In genomic region chr10:45380903-45381610, GRCh38 we compare ENCODE assay signal across 19 cellular contexts. TPM values are rescaled to one million over a fixed set of nuclear protein-coding genes. Genes with fewer than 3 reads are reported as not detected.
A peak's percentile ranks its signal among the peaks of the same experiment; 100 is the strongest.
DNase-seq lines count a peak whose midpoint lies in the region; ATAC-seq and TF ChIP-seq lines count a peak whose summit lies in the region.
"Had no signal": no experiment of that assay in that cellular context is flagged by ENCODE, and none has a peak within 500 bp of the region (broad histone marks: within the 10 kb centered on the region; RNA-seq: fewer than 3 reads in every experiment).

No MANE protein-coding gene starts in this region.

- no peaks in the 10 kb centered on the region for H3K79me2 ChIP-seq in trophoblast cell (ENCODE audit: control insufficient read depth, insufficient read depth, low read length, poor library complexity)

- H3K23ac ChIP-seq in trophoblast cell (ENCODE audit: low read length), result no peak overlapping the region

- H3K79me1 ChIP-seq in trophoblast cell (ENCODE audit: low read length), result no peaks in the 10 kb centered on the region

- H3K14ac ChIP-seq in trophoblast cell (ENCODE audit: low read length), result no peak overlapping the region

- H3K9ac ChIP-seq in trophoblast cell (ENCODE audit: low read length), result no peak overlapping the region

- no peak overlapping the region for H2BK5ac ChIP-seq in trophoblast cell (ENCODE audit: low read depth, low read length, poor library complexity)

- no peak overlapping the region for H2BK12ac ChIP-seq in trophoblast cell (ENCODE audit: low read length)

- no peak overlapping the region for H3K18ac ChIP-seq in trophoblast cell (ENCODE audit: low read length)

- no CpG with 5 or more reads among the region's 8 CpGs for WGBS in trophoblast cell (ENCODE audit: extremely low coverage, insufficient coverage, insufficient read length)

- no peak overlapping the region for H3K4ac ChIP-seq in trophoblast cell (ENCODE audit: low read depth, low read length)

- H3K27me3 ChIP-seq in trophoblast cell (ENCODE audit: insufficient read depth, low read length), result no peaks in the 10 kb centered on the region
- H3K27me3 ChIP-seq: pancreas had no signal

- no peak overlapping the region for H4K8ac ChIP-seq in trophoblast cell (ENCODE audit: low read depth, low read length)

- no peak for TF ChIP-seq POLR2A in NB4 (IDR thresholded peaks at IDR 0.05; ENCODE audit: extremely low read depth, insufficient read length)

- no peak overlapping the region for H2BK120ac ChIP-seq in trophoblast cell (ENCODE audit: insufficient read depth, low read length, poor library complexity)

- ATAC-seq in left cardiac atrium, result peak in 1 of 2 donors; percentile 56
- no peak for ATAC-seq in HG03378 (IDR thresholded peaks at IDR 0.05; ENCODE audit: unreplicated experiment)

- no peak overlapping the region for H3K27ac ChIP-seq in trophoblast cell (ENCODE audit: low read depth, low read length)
- H3K27ac ChIP-seq: epithelial cell of prostate, SK-N-MC had no signal

- H3K36me3 ChIP-seq in trophoblast cell (ENCODE audit: control insufficient read depth in 1 of 2, insufficient read depth in 2 of 2, low read length in 2 of 2), result no peaks in the 10 kb centered on the region
- H3K36me3 ChIP-seq: pancreas had no signal

- in situ Hi-C loops in GM13977 (cut with MboI; ENCODE audit: low pct_unique_long_range_greater_than_20kb, low sequenced_read_pairs, unreplicated experiment), result no loop called here

- no peak overlapping the region for H2AFZ ChIP-seq in trophoblast cell (ENCODE audit: insufficient read depth, low read length, poor library complexity)

- H3K4me3 ChIP-seq in NB4 (ENCODE audit: low read depth, low read length), result no peak overlapping the region
- no peak overlapping the region for H3K4me3 ChIP-seq in trophoblast cell (ENCODE audit: low read depth, low read length)
- H3K4me3 ChIP-seq: pancreas, SK-N-MC had no signal

- intact Hi-C loops in left cardiac atrium (cut with DNase I), result no loop called here

- TF ChIP-seq CTCF in NB4 (IDR thresholded peaks at IDR 0.05; ENCODE audit: low read depth, low read length), result no peak
- no peak for TF ChIP-seq CTCF in GM13977 (IDR thresholded peaks at IDR 0.05; ENCODE audit: extremely low read depth, insufficient read depth, missing control alignments)

- no peaks in the 10 kb centered on the region for H3K4me1 ChIP-seq in trophoblast cell (ENCODE audit: control insufficient read depth in 1 of 2, insufficient read depth in 2 of 2, low read length in 2 of 2)

- no peak overlapping the region for H4K12ac ChIP-seq in trophoblast cell (ENCODE audit: low read depth, low read length)

- H4K91ac ChIP-seq in trophoblast cell (ENCODE audit: low read depth, low read length), result no peak overlapping the region

- H2AK5ac ChIP-seq in trophoblast cell (ENCODE audit: low read length), result no peak overlapping the region

- no peak overlapping the region for H3K4me2 ChIP-seq in trophoblast cell (ENCODE audit: low read length)

- DNase-seq in D341Med (ENCODE audit: low spot score) (peak; percentile 12), NB4 (ENCODE audit: low read depth) (peak; percentile 81), left cardiac atrium (peak; percentile 45), trophoblast cell (peak; percentile 23 to 39), SHP77 treated with DMSO at 0.1 percent for 48 hours (lab: John Stamatoyannopoulos, UW) (no peak), GM13977 (ENCODE audit: low spot score) (no peak)
- DNase-seq in stimulated activated naive CD4-positive, alpha-beta T cell treated with Interleukin-2 at 50 U/mL for 16 hours (lab: John Stamatoyannopoulos, UW), result no peak
- DNase-seq: activated CD8-positive, alpha-beta memory T cell treated with anti-CD3 and anti-CD28 coated beads, Interleukin-2, amount 50 U/mL, for 4 hours; CD4-positive, CD25-positive, alpha-beta regulatory T cell; DMS153; foreskin melanocyte; mesendoderm; naive B cell; NCI-H526 treated with DMSO at 0.1 percent for 48 hours had no signal

- H3K9me3 ChIP-seq in trophoblast cell (ENCODE audit: insufficient read depth, low read depth, low read length), result no peaks in the 10 kb centered on the region
- H3K9me3 ChIP-seq: pancreas had no signal

RNA-seq across cellular contexts. Expression of gene ALOX5, which starts 7.0 kb away (rescaled TPM):
- 10 to 100 TPM; 11.9 to 13.8 TPM for total RNA-seq in left cardiac atrium
- 0.78 and 0.99 TPM in 2 replicates for polyA plus RNA-seq in trophoblast cell (2013)
- polyA plus RNA-seq: AG04450 had no signal

Comparison
In these comparisons a context has a peak if more than half of its experiments do, and no peak if none do; other contexts are left out.
1. DNase-seq: peak in D341Med (single experiment), NB4 (single experiment), left cardiac atrium (single experiment) and trophoblast cell (2 of 2); none in SHP77 treated with DMSO at 0.1 percent for 48 hours (single experiment), GM13977 (single experiment) and stimulated activated naive CD4-positive, alpha-beta T cell treated with Interleukin-2 at 50 U/mL for 16 hours (single experiment).